ENCODE assay signal across 8 cellular contexts in the genomic region with DNA sequence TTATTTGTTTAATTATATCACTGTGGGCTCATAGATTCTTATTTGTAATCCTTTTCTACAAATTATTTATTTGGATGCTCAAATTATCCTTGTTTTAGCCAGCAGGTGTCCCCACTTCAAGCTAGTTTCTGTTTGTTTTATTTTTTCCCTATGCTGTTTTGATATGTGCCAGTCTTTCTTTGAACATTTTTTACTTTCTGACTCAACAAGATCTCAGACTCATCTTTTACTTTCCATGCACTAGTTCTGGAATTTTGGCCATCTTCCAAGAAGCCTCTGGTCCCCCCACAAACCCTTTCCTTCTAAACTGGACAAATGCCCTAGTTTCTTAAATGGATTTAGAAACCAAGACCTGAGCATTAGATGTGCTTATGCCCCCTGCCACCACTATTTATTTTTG. TPM values are rescaled to one million over a fixed set of nuclear protein-coding genes. Genes with fewer than 3 reads are reported as not detected.
DNase-seq lines count a peak whose midpoint lies in the region; ATAC-seq, FAIRE-seq and TF ChIP-seq lines count a peak whose summit lies in the region.

No MANE protein-coding gene starts in this region.

- no peak overlapping the region for H3K4me3 ChIP-seq in GM12865 (ENCODE audit: low read depth, low read length)

- peaks cover 12% of the 10 kb centered on the region for H3K4me1 ChIP-seq in foreskin keratinocyte

- ATAC-seq in foreskin keratinocyte (no peak), HG03039 (IDR thresholded peaks at IDR 0.05; ENCODE audit: unreplicated experiment) (no peak)

- TF ChIP-seq CTCF in GM12865 (IDR thresholded peaks at IDR 0.05; ENCODE audit: insufficient read depth, low read depth, low read length, missing control alignments) (peak; percentile 46), foreskin keratinocyte (conservative IDR thresholded peaks at IDR 0.05) (peak; percentile 77)

- FAIRE-seq in A204.1 (lab: Jason Lieb, UNC): peak; percentile 94
- FAIRE-seq in RCC 7860 (lab: Jason Lieb, UNC): peak; percentile 60

- DNase-seq in GM12865 (ENCODE audit: low read depth) (peak; percentile 30), RCC 7860 (ENCODE audit: low spot score) (peak; percentile 45), foreskin keratinocyte (peak; percentile 23 to 63), NCI-H446 (lab: John Stamatoyannopoulos, UW) (no peak), 8988T (no peak), NCI-H2196 (lab: John Stamatoyannopoulos, UW; ENCODE audit: unreplicated experiment) (no peak)

- H3K27ac ChIP-seq in foreskin keratinocyte: no peak overlapping the region

- no peaks in the 10 kb centered on the region for H3K27me3 ChIP-seq in foreskin keratinocyte

RNA-seq across cellular contexts. Expression of a gene that starts 11.5 kb away (rescaled TPM):
- total RNA-seq in foreskin keratinocyte: 102 and 105 TPM in 2 replicates
- polyA plus RNA-seq in foreskin keratinocyte: 150 and 161 TPM in 2 replicates

RNA-seq across cellular contexts. Expression of a gene that starts 16.9 kb away (rescaled TPM):
- total RNA-seq in foreskin keratinocyte: 47.8 and 51.4 TPM in 2 replicates
- 35.6 and 40.9 TPM in 2 replicates for polyA plus RNA-seq in foreskin keratinocyte

Comparison
In these comparisons a context has a peak if more than half of its experiments do, and no peak if none do; other contexts are left out.
1. DNase-seq: peak in GM12865 (single experiment), RCC 7860 (single experiment) and foreskin keratinocyte (2 of 2); none in NCI-H446 (0 of 2), 8988T (single experiment) and NCI-H2196 (single experiment).